27 cellular contexts compared by ENCODE assay signal in genomic region chr11:30452842-30453241, GRCh38.
"Had no signal": no experiment of that assay in that cellular context is flagged by ENCODE, and none has a peak within 500 bp of the region (broad histone marks: within the 10 kb centered on the region; RNA-seq: fewer than 3 reads in every experiment).

No MANE protein-coding gene starts in this region.

- H3K9me3 Mint-ChIP-seq: mesothelial cell of epicardium; naive B cell; natural killer cell; stimulated activated effector memory CD8-positive, alpha-beta T cell treated with anti-CD3 and anti-CD28 coated beads, Interleukin-12 subunit alpha, Interleukin-12 subunit beta, amount 100 ng/mL, for 72 hours; stimulated activated naive CD8-positive, alpha-beta T cell treated with anti-CD3 and anti-CD28 coated beads, Interleukin-15, Interleukin-2, amounts not matched to agents 100 ng/mL and 50 ng/mL, for 24 hours had no signal

- H3K4me3 ChIP-seq: heart right ventricle, hepatocyte, lung, pancreas, prostate gland, sigmoid colon, spleen, suprapubic skin, thoracic aorta, tibial artery, upper lobe of right lung had no signal

- H3K27ac Mint-ChIP-seq: naive B cell; natural killer cell; stimulated activated effector memory CD8-positive, alpha-beta T cell treated with anti-CD3 and anti-CD28 coated beads, Interleukin-12 subunit alpha, Interleukin-12 subunit beta, amount 100 ng/mL, for 72 hours; stimulated activated naive CD8-positive, alpha-beta T cell treated with anti-CD3 and anti-CD28 coated beads, Interleukin-15, Interleukin-2, amounts not matched to agents 100 ng/mL and 50 ng/mL, for 24 hours had no signal

- H3K27me3 ChIP-seq: heart right ventricle, hepatocyte, pancreas, sigmoid colon, spleen, suprapubic skin, tibial artery, upper lobe of right lung had no signal

- H3K4me1 Mint-ChIP-seq: naive B cell had no signal

- H3K27ac ChIP-seq: hepatocyte, pancreas, prostate gland, sigmoid colon, spleen, suprapubic skin, thoracic aorta, tibial artery, upper lobe of right lung had no signal

- H3K27me3 Mint-ChIP-seq: naive B cell had no signal

- H3K4me2 ChIP-seq: hepatocyte had no signal

- FAIRE-seq: pancreas, small intestine, urothelium cell line had no signal

- H3K9me3 ChIP-seq: heart right ventricle, pancreas, prostate gland, sigmoid colon, spleen, suprapubic skin, thoracic aorta, tibial artery, upper lobe of right lung had no signal

- H3K79me2 ChIP-seq: hepatocyte had no signal

- H2AFZ ChIP-seq: hepatocyte had no signal

- ATAC-seq: natural killer cell; pancreas; right cardiac atrium; stimulated activated effector memory CD8-positive, alpha-beta T cell treated with anti-CD3 and anti-CD28 coated beads, Interleukin-12 subunit alpha, Interleukin-12 subunit beta, amount 100 ng/mL, for 72 hours; upper lobe of right lung had no signal

- H3K4me1 ChIP-seq: suprapubic skin, upper lobe of right lung had no signal

- H3K36me3 ChIP-seq: heart right ventricle, pancreas, prostate gland, sigmoid colon, spleen, suprapubic skin, thoracic aorta, tibial artery, upper lobe of right lung had no signal

- DNase-seq: heart right ventricle; islet precursor cell; mesendoderm; naive B cell; natural killer cell; nucleus accumbens; pancreas; posterior cingulate gyrus; retina; right cardiac atrium; sigmoid colon; small intestine; spleen; stimulated activated CD4-positive, alpha-beta T cell treated with anti-CD3 and anti-CD28 coated beads, Interleukin-4, amount 100 ng/mL, for 24 hours; stimulated activated naive CD4-positive, alpha-beta T cell; tibial artery; trophoblast cell; upper lobe of right lung had no signal

- H3K4me3 Mint-ChIP-seq: mesothelial cell of epicardium; naive B cell; natural killer cell; stimulated activated effector memory CD8-positive, alpha-beta T cell treated with anti-CD3 and anti-CD28 coated beads, Interleukin-12 subunit alpha, Interleukin-12 subunit beta, amount 100 ng/mL, for 72 hours; stimulated activated naive CD8-positive, alpha-beta T cell treated with anti-CD3 and anti-CD28 coated beads, Interleukin-15, Interleukin-2, amounts not matched to agents 100 ng/mL and 50 ng/mL, for 24 hours had no signal

- H3K36me3 Mint-ChIP-seq: naive B cell; natural killer cell; stimulated activated effector memory CD8-positive, alpha-beta T cell treated with anti-CD3 and anti-CD28 coated beads, Interleukin-12 subunit alpha, Interleukin-12 subunit beta, amount 100 ng/mL, for 72 hours had no signal
